ENCODE assay signal across 13 cellular contexts in genomic region chr21:42263591-42264131, GRCh38. TPM values are rescaled to one million over a fixed set of nuclear protein-coding genes. Genes with fewer than 3 reads are reported as not detected.
DNase-seq lines count a peak whose midpoint lies in the region; ATAC-seq and TF ChIP-seq lines count a peak whose summit lies in the region.
"Had no signal": no experiment of that assay in that cellular context is flagged by ENCODE, and none has a peak within 500 bp of the region (broad histone marks: within the 10 kb centered on the region; RNA-seq: fewer than 3 reads in every experiment).

No MANE protein-coding gene starts in this region.

- peaks cover 2 to 32% of the 10 kb centered on the region in 2 donors for H3K4me1 ChIP-seq in lung (ENCODE audit: control insufficient read depth in 2 of 2, insufficient read depth in 2 of 2, low read length in 2 of 2)
- H3K4me1 ChIP-seq in upper lobe of right lung, result peaks cover 48% of the 10 kb centered on the region

- H3K36me3 ChIP-seq in lung (ENCODE audit: control insufficient read depth in 2 of 2, insufficient read depth in 2 of 2, low read length in 2 of 2) (peaks cover 0 to 4% of the 10 kb centered on the region in 2 donors), upper lobe of right lung (no peaks in the 10 kb centered on the region)

- intact Hi-C loops in upper lobe of right lung (cut with DNase I), result loop anchor here (10.0 kb wide), 1 partner anchor 99 kb away; no protein-coding TSS in a partner anchor

- H3K27me3 ChIP-seq in lung (ENCODE audit: control insufficient read depth, insufficient read depth) (no peaks in the 10 kb centered on the region), upper lobe of right lung (no peaks in the 10 kb centered on the region)

- ATAC-seq in lung (ENCODE audit: insufficient read depth, low FRiP score), result no peak
- peak; percentile 71 for ATAC-seq in upper lobe of right lung
- ATAC-seq in GM21529 (IDR thresholded peaks at IDR 0.05; ENCODE audit: unreplicated experiment), result no peak
- no peak for ATAC-seq in HG03045 (IDR thresholded peaks at IDR 0.05; ENCODE audit: unreplicated experiment)

- WGBS in lung, 2 donors, result 24 to 30% methylated on average over 18 of the region's 18 CpGs

- H3K27ac ChIP-seq in epithelial cell of prostate (peak overlapping the region; percentile 34), lung (ENCODE audit: low read depth in 1 of 2, low read length in 1 of 2) (peak overlapping the region; percentile 69 to 89), upper lobe of right lung (peak overlapping the region; percentile 70)
- H3K27ac ChIP-seq: A549 had no signal

- DNase-seq in NCI-H2107 treated with DMSO at 0.1 percent for 48 hours (lab: John Stamatoyannopoulos, UW; ENCODE audit: unreplicated experiment) (peak; percentile 15), NCI-H2107 (lab: John Stamatoyannopoulos, UW) (no peak), epithelial cell of prostate (ENCODE audit: low read depth, low spot score) (no peak), lung (ENCODE audit: low spot score) (peak; percentile 36), upper lobe of right lung (peak; percentile 77), NCI-H2196 treated with DMSO at 0.1 percent for 48 hours (lab: John Stamatoyannopoulos, UW; ENCODE audit: unreplicated experiment) (no peak)
- DNase-seq: activated T-cell treated with anti-CD3 and anti-CD28 coated beads for 4 hours, DND-41, NCI-H1105 treated with DMSO at 0.1 percent for 48 hours had no signal

- TF ChIP-seq CTCF in lung (IDR thresholded peaks at IDR 0.05; ENCODE audit: control extremely low read depth, extremely low read depth), result no peak
- TF ChIP-seq CTCF in upper lobe of right lung (IDR thresholded peaks at IDR 0.05), result no peak

- H3K9me3 ChIP-seq in lung (ENCODE audit: control insufficient read depth in 2 of 2, insufficient read depth in 1 of 2, low read length in 1 of 2), result no peaks in the 10 kb centered on the region
- H3K9me3 ChIP-seq in upper lobe of right lung, result no peaks in the 10 kb centered on the region
- H3K9me3 ChIP-seq: A549 had no signal

- H3K4me3 ChIP-seq in lung (no peak overlapping the region), upper lobe of right lung (no peak overlapping the region)
- H3K4me3 ChIP-seq: A549 had no signal

RNA-seq across cellular contexts. Expression of gene ABCG1, which starts 44.7 kb away (rescaled TPM):
- total RNA-seq in lung (10 to 100 TPM; 36.4 to 65.0 TPM), upper lobe of right lung (62.6 TPM)
- polyA plus RNA-seq in lung, result 10 to 100 TPM; 11.5 to 33.5 TPM

RNA-seq across cellular contexts. Expression of gene TFF3, which starts 51.5 kb away (rescaled TPM):
- total RNA-seq in lung (10 to 100 TPM; 23.9 to 37.8 TPM), upper lobe of right lung (19.6 TPM)
- 10 to 100 TPM; 30.8 to 54.0 TPM for polyA plus RNA-seq in lung
- total RNA-seq: OCI-LY7 had no signal

Comparison
In these comparisons a context has a peak if more than half of its experiments do, and no peak if none do; other contexts are left out.
1. DNase-seq: peak in NCI-H2107 treated with DMSO at 0.1 percent for 48 hours (single experiment), lung (single experiment) and upper lobe of right lung (single experiment); none in NCI-H2107 (single experiment), epithelial cell of prostate (single experiment) and NCI-H2196 treated with DMSO at 0.1 percent for 48 hours (single experiment).
2. Peak in every context shown above with its lines, with median percentiles within 50 percentile points of each other: H3K27ac ChIP-seq.